ENCODE assay signal across 1 cellular context in the genomic region with DNA sequence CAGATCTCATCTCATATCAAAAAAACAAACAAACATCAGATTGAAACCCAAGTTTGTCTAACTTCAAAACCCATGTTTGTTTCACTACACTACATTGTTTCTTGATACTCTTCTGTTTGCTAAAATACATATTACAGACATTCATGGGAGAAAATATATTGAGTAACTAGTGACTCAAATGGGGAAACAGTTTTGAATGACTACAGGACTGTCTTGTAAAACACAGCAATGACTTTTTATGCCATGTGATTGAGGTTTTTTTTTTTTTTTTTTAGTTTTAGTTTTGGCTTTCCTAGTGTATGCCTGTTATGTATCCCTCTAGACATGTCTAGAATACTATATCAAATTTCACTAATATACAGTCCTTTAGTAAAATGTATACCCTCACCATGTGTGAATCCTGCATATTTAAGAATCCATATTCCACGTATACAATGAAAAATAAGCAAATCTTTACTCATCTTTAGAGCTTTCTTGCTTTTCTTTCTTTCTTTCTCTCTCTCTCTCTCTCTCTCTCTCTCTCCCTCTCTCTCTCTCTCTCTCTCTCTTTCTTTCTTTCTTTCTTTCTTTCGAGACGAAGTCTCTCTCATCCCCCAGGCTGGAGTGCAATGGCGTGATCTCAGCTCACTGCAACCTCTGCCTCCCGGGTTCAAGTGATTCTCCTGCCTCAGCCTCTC.
TF ChIP-seq lines count a peak whose summit lies in the region.

No MANE protein-coding gene starts in this region.

TF ChIP-seq in GM12878, 131 proteins besides CTCF, POLR2A, EP300 and RAD21 (continued from another document and continues in another):
- TF ChIP-seq IRF3 (IDR thresholded peaks at IDR 0.05) (no peak), TCF3 (IDR thresholded peaks at IDR 0.05; ENCODE audit: borderline replicate concordance, insufficient read depth, low read depth, low read length) (no peak), IRF4 (IDR thresholded peaks at IDR 0.05; ENCODE audit: low read depth, low read length) (peak; percentile 78; the same call in 1 of the 2 replicates), HSF1 (IDR thresholded peaks at IDR 0.05; ENCODE audit: low read depth, low read length) (no peak), MEF2A (IDR thresholded peaks at IDR 0.05; ENCODE audit: insufficient read depth, low read depth, low read length) (peak; percentile 50; the same call in 1 of the 2 replicates), BCL3 (IDR thresholded peaks at IDR 0.05; ENCODE audit: borderline replicate concordance, insufficient read depth, low read depth, low read length, poor library complexity, severe bottlenecking) (peak; percentile 71), JUND (IDR thresholded peaks at IDR 0.05; ENCODE audit: low read depth, low read length) (peak; percentile 54; the same call in 1 of the 2 replicates), GABPA (IDR thresholded peaks at IDR 0.05; ENCODE audit: low read depth) (0 out of 2 replicates have a peak, but pooled peaks have one; percentile 37), LARP7 (IDR thresholded peaks at IDR 0.05) (no peak), SMAD5 (IDR thresholded peaks at IDR 0.05; ENCODE audit: low read depth) (0 out of 2 replicates have a peak, but pooled peaks have one; percentile 9), SIX5 (IDR thresholded peaks at IDR 0.05; ENCODE audit: low read depth, low read length, severe bottlenecking) (no peak), CREM (IDR thresholded peaks at IDR 0.05; ENCODE audit: low read depth) (peak; percentile 47; the same call in 1 of the 2 replicates), CEBPB (IDR thresholded peaks at IDR 0.05; ENCODE audit: borderline replicate concordance in 1 of 2, low read depth in 2 of 2, low read length in 2 of 2) (no peak), ZNF384 (IDR thresholded peaks at IDR 0.05; ENCODE audit: borderline replicate concordance, low read depth, low read length) (peak; percentile 83), MTA2 (IDR thresholded peaks at IDR 0.05; ENCODE audit: low read depth) (peak; percentile 10; the same call in 1 of the 2 replicates), CREB1 (IDR thresholded peaks at IDR 0.05; ENCODE audit: low read depth) (0 out of 2 replicates have a peak, but pooled peaks have one; percentile 16), RUNX3 (IDR thresholded peaks at IDR 0.05; ENCODE audit: low read length) (peak; percentile 78), FOXM1 (IDR thresholded peaks at IDR 0.05; ENCODE audit: low read depth, low read length) (peak; percentile 65; the same call in 1 of the 2 replicates), YY1 (IDR thresholded peaks at IDR 0.05; ENCODE audit: low read depth, low read length) (no peak), IKZF2 (IDR thresholded peaks at IDR 0.05) (0 out of 4 replicates have a peak, but pooled peaks of 1 of the 2 experiments have one; percentile 0), ZBTB11 (CRISPR knock-in tag; IDR thresholded peaks at IDR 0.05) (no peak), NFIC (IDR thresholded peaks at IDR 0.05; ENCODE audit: low read depth, low read length) (peak; percentile 80), CEBPZ (IDR thresholded peaks at IDR 0.05; ENCODE audit: low read depth, low read length) (no peak), RCOR1 (conservative IDR thresholded peaks at IDR 0.05; ENCODE audit: low read depth, low read length) (no peak), ATF7 (IDR thresholded peaks at IDR 0.05; ENCODE audit: low read depth) (0 out of 2 replicates have a peak, but pooled peaks have one; percentile 7), RBBP5 (conservative IDR thresholded peaks at IDR 0.05) (0 out of 2 replicates have a peak, but pooled peaks have one; percentile 18), ASH2L (IDR thresholded peaks at IDR 0.05; ENCODE audit: borderline replicate concordance, low read depth) (no peak), SUZ12 (IDR thresholded peaks at IDR 0.05; ENCODE audit: unreplicated experiment) (no peak), RELA (IDR thresholded peaks at IDR 0.05; ENCODE audit: borderline replicate concordance, partially characterized antibody) (no peak), SMC3 (IDR thresholded peaks at IDR 0.05; ENCODE audit: borderline replicate concordance, low read length) (no peak), NBN (IDR thresholded peaks at IDR 0.05) (peak; percentile 17; the same call in 1 of the 2 replicates)
- TF ChIP-seq, protein P1, sequence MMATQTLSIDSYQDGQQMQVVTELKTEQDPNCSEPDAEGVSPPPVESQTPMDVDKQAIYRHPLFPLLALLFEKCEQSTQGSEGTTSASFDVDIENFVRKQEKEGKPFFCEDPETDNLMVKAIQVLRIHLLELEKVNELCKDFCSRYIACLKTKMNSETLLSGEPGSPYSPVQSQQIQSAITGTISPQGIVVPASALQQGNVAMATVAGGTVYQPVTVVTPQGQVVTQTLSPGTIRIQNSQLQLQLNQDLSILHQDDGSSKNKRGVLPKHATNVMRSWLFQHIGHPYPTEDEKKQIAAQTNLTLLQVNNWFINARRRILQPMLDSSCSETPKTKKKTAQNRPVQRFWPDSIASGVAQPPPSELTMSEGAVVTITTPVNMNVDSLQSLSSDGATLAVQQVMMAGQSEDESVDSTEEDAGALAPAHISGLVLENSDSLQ (IDR thresholded peaks at IDR 0.05) = peak; percentile 7; the same call in 1 of the 2 replicates
- TF ChIP-seq, protein P2, sequence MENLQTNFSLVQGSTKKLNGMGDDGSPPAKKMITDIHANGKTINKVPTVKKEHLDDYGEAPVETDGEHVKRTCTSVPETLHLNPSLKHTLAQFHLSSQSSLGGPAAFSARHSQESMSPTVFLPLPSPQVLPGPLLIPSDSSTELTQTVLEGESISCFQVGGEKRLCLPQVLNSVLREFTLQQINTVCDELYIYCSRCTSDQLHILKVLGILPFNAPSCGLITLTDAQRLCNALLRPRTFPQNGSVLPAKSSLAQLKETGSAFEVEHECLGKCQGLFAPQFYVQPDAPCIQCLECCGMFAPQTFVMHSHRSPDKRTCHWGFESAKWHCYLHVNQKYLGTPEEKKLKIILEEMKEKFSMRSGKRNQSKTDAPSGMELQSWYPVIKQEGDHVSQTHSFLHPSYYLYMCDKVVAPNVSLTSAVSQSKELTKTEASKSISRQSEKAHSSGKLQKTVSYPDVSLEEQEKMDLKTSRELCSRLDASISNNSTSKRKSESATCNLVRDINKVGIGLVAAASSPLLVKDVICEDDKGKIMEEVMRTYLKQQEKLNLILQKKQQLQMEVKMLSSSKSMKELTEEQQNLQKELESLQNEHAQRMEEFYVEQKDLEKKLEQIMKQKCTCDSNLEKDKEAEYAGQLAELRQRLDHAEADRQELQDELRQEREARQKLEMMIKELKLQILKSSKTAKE (IDR thresholded peaks at IDR 0.05; ENCODE audit: low read depth, poor library complexity, severe bottlenecking) = peak; percentile 55
- TF ChIP-seq, protein P3, sequence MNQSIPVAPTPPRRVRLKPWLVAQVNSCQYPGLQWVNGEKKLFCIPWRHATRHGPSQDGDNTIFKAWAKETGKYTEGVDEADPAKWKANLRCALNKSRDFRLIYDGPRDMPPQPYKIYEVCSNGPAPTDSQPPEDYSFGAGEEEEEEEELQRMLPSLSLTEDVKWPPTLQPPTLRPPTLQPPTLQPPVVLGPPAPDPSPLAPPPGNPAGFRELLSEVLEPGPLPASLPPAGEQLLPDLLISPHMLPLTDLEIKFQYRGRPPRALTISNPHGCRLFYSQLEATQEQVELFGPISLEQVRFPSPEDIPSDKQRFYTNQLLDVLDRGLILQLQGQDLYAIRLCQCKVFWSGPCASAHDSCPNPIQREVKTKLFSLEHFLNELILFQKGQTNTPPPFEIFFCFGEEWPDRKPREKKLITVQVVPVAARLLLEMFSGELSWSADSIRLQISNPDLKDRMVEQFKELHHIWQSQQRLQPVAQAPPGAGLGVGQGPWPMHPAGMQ (IDR thresholded peaks at IDR 0.05; ENCODE audit: borderline replicate concordance) = no peak
- TF ChIP-seq, protein P4, sequence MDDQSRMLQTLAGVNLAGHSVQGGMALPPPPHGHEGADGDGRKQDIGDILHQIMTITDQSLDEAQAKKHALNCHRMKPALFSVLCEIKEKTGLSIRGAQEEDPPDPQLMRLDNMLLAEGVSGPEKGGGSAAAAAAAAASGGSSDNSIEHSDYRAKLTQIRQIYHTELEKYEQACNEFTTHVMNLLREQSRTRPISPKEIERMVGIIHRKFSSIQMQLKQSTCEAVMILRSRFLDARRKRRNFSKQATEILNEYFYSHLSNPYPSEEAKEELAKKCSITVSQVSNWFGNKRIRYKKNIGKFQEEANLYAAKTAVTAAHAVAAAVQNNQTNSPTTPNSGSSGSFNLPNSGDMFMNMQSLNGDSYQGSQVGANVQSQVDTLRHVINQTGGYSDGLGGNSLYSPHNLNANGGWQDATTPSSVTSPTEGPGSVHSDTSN (IDR thresholded peaks at IDR 0.05; ENCODE audit: insufficient replicate concordance, low read depth, low read length) = no peak
- TF ChIP-seq, protein P5, sequence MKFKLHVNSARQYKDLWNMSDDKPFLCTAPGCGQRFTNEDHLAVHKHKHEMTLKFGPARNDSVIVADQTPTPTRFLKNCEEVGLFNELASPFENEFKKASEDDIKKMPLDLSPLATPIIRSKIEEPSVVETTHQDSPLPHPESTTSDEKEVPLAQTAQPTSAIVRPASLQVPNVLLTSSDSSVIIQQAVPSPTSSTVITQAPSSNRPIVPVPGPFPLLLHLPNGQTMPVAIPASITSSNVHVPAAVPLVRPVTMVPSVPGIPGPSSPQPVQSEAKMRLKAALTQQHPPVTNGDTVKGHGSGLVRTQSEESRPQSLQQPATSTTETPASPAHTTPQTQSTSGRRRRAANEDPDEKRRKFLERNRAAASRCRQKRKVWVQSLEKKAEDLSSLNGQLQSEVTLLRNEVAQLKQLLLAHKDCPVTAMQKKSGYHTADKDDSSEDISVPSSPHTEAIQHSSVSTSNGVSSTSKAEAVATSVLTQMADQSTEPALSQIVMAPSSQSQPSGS (IDR thresholded peaks at IDR 0.05; ENCODE audit: low read length) = peak; percentile 77; the same call in 1 of the 2 replicates
